In the genomic region with DNA sequence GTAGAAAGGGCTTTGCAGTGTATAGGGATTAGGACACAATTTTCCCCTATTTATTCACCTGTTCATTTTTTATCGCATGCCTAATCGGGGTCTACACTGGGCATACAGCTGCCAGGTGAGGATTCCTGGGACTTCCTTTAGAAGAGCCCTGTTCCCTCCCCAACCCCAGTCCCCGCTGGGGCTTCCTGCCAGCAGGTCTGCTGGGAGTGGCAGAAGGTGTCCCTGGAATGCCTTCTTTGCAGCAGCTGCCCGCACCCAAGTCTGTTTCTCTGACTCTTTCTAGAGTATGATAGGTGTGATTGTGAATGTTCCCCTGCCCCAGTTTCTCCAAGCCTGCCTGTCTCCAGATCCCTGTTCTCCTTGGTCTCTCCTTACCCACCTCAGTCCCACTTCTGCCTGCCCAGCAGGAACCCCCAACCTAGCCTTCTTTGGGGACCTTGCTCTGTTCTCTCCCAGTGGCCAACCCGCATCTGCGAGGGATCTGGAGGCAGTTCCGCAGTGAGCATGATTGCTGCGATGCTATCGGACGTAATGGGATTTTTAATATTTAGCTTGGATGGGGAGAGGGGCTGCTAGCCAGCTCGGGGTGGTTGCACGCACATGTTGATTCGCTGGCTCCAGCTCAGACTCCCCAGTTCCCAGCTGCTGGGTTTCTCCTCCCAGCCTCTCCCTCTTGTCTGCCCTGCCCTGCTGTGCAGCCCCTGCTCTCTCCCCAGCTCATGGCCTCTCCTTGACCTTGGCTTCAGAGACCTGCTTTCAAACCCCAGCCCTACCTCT, we compare ENCODE assay signal across 1 cellular context.
TF ChIP-seq lines count a peak whose summit lies in the region.

No MANE protein-coding gene starts in this region.

TF ChIP-seq in GM23338, 12 proteins besides CTCF, POLR2A, EP300 and RAD21 (continued from another document):
- TF ChIP-seq, protein P1, sequence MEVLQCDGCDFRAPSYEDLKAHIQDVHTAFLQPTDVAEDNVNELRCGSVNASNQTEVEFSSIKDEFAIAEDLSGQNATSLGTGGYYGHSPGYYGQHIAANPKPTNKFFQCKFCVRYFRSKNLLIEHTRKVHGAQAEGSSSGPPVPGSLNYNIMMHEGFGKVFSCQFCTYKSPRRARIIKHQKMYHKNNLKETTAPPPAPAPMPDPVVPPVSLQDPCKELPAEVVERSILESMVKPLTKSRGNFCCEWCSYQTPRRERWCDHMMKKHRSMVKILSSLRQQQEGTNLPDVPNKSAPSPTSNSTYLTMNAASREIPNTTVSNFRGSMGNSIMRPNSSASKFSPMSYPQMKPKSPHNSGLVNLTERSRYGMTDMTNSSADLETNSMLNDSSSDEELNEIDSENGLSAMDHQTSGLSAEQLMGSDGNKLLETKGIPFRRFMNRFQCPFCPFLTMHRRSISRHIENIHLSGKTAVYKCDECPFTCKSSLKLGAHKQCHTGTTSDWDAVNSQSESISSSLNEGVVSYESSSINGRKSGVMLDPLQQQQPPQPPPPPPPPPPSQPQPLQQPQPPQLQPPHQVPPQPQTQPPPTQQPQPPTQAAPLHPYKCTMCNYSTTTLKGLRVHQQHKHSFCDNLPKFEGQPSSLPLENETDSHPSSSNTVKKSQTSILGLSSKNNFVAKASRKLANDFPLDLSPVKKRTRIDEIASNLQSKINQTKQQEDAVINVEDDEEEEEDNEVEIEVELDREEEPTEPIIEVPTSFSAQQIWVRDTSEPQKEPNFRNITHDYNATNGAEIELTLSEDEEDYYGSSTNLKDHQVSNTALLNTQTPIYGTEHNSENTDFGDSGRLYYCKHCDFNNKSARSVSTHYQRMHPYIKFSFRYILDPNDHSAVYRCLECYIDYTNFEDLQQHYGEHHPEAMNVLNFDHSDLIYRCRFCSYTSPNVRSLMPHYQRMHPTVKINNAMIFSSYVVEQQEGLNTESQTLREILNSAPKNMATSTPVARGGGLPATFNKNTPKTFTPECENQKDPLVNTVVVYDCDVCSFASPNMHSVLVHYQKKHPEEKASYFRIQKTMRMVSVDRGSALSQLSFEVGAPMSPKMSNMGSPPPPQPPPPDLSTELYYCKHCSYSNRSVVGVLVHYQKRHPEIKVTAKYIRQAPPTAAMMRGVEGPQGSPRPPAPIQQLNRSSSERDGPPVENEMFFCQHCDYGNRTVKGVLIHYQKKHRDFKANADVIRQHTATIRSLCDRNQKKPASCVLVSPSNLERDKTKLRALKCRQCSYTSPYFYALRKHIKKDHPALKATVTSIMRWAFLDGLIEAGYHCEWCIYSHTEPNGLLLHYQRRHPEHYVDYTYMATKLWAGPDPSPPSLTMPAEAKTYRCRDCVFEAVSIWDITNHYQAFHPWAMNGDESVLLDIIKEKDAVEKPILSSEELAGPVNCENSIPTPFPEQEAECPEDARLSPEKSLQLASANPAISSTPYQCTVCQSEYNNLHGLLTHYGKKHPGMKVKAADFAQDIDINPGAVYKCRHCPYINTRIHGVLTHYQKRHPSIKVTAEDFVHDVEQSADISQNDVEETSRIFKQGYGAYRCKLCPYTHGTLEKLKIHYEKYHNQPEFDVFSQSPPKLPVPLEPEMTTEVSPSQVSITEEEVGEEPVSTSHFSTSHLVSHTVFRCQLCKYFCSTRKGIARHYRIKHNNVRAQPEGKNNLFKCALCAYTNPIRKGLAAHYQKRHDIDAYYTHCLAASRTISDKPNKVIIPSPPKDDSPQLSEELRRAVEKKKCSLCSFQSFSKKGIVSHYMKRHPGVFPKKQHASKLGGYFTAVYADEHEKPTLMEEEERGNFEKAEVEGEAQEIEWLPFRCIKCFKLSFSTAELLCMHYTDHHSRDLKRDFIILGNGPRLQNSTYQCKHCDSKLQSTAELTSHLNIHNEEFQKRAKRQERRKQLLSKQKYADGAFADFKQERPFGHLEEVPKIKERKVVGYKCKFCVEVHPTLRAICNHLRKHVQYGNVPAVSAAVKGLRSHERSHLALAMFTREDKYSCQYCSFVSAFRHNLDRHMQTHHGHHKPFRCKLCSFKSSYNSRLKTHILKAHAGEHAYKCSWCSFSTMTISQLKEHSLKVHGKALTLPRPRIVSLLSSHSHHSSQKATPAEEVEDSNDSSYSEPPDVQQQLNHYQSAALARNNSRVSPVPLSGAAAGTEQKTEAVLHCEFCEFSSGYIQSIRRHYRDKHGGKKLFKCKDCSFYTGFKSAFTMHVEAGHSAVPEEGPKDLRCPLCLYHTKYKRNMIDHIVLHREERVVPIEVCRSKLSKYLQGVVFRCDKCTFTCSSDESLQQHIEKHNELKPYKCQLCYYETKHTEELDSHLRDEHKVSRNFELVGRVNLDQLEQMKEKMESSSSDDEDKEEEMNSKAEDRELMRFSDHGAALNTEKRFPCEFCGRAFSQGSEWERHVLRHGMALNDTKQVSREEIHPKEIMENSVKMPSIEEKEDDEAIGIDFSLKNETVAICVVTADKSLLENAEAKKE (CRISPR knock-in tag; IDR thresholded peaks at IDR 0.05), result no peak
- TF ChIP-seq EZH2phosphoT487 (IDR thresholded peaks at IDR 0.05; ENCODE audit: unreplicated experiment) (no peak), STAT1 (IDR thresholded peaks at IDR 0.05; ENCODE audit: unreplicated experiment) (no peak)
- TF ChIP-seq, protein P2, sequence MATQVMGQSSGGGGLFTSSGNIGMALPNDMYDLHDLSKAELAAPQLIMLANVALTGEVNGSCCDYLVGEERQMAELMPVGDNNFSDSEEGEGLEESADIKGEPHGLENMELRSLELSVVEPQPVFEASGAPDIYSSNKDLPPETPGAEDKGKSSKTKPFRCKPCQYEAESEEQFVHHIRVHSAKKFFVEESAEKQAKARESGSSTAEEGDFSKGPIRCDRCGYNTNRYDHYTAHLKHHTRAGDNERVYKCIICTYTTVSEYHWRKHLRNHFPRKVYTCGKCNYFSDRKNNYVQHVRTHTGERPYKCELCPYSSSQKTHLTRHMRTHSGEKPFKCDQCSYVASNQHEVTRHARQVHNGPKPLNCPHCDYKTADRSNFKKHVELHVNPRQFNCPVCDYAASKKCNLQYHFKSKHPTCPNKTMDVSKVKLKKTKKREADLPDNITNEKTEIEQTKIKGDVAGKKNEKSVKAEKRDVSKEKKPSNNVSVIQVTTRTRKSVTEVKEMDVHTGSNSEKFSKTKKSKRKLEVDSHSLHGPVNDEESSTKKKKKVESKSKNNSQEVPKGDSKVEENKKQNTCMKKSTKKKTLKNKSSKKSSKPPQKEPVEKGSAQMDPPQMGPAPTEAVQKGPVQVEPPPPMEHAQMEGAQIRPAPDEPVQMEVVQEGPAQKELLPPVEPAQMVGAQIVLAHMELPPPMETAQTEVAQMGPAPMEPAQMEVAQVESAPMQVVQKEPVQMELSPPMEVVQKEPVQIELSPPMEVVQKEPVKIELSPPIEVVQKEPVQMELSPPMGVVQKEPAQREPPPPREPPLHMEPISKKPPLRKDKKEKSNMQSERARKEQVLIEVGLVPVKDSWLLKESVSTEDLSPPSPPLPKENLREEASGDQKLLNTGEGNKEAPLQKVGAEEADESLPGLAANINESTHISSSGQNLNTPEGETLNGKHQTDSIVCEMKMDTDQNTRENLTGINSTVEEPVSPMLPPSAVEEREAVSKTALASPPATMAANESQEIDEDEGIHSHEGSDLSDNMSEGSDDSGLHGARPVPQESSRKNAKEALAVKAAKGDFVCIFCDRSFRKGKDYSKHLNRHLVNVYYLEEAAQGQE (IDR thresholded peaks at IDR 0.05; ENCODE audit: unreplicated experiment), result no peak
